ENCODE assay signal across 24 cellular contexts in genomic region chr4:143348233-143349077, GRCh38.
"Had no signal": no experiment of that assay in that cellular context is flagged by ENCODE, and none has a peak within 500 bp of the region (broad histone marks: within the 10 kb centered on the region; RNA-seq: fewer than 3 reads in every experiment).

No MANE protein-coding gene starts in this region.

- H3K4me3 ChIP-seq: gastrocnemius medialis, left lung, prostate gland, right atrium auricular region, tibial artery had no signal

- ATAC-seq: activated CD4-positive, CD25-positive, alpha-beta regulatory T cell treated with anti-CD3 and anti-CD28 coated beads, Interleukin-2, amount 50 U/mL, for 24 hours; activated CD8-positive, alpha-beta T cell treated with anti-CD3 and anti-CD28 coated beads, Interleukin-2, amount 10 ng/mL, durations not matched to agents 7 days and 5 days; activated naive CD8-positive, alpha-beta T cell treated with anti-CD3 and anti-CD28 coated beads, Interleukin-2, amount 50 U/mL, for 24 hours; activated T-cell treated with anti-CD3 and anti-CD28 coated beads, Interleukin-2, amount 50 U/mL, for 4 hours; gastrocnemius medialis; left lung had no signal

- H3K27ac Mint-ChIP-seq: activated CD4-positive, alpha-beta T cell treated with anti-CD3 and anti-CD28 coated beads, Interleukin-2, amount 10 ng/mL, durations not matched to agents 7 days and 5 days; activated CD8-positive, alpha-beta T cell treated with anti-CD3 and anti-CD28 coated beads, Interleukin-2, amount 10 ng/mL, durations not matched to agents 7 days and 5 days; activated naive CD4-positive, alpha-beta T cell treated with anti-CD3 and anti-CD28 coated beads, Interleukin-2, amount 10 ng/mL, durations not matched to agents 7 days and 5 days; activated naive CD8-positive, alpha-beta T cell treated with anti-CD3 and anti-CD28 coated beads, Interleukin-2, amount 50 U/mL, for 24 hours; T-helper 1 cell treated with Interleukin-12 subunit alpha and Interleukin-12 subunit beta and Interleukin-4 antibody, amounts not matched to agents 30 μg/mL and 1 μg/mL, for 36 hours had no signal

- H3K27me3 ChIP-seq: gastrocnemius medialis, left lung, right atrium auricular region, tibial artery had no signal

- H3K4me1 ChIP-seq: prostate gland had no signal

- H3K36me3 ChIP-seq: gastrocnemius medialis, prostate gland, right atrium auricular region, tibial artery had no signal

- H3K4me1 Mint-ChIP-seq: activated CD4-positive, alpha-beta T cell treated with anti-CD3 and anti-CD28 coated beads, Interleukin-2, amount 10 ng/mL, durations not matched to agents 7 days and 5 days; activated naive CD4-positive, alpha-beta T cell treated with anti-CD3 and anti-CD28 coated beads, Interleukin-2, amount 10 ng/mL, durations not matched to agents 7 days and 5 days; central memory CD8-positive, alpha-beta T cell had no signal

- H3K27ac ChIP-seq: left lung, prostate gland, right atrium auricular region had no signal

- DNase-seq: activated CD4-positive, alpha-beta T cell treated with anti-CD3 and anti-CD28 coated beads, Interleukin-2, amount 10 ng/mL, durations not matched to agents 7 days and 5 days; activated CD8-positive, alpha-beta T cell treated with anti-CD3 and anti-CD28 coated beads, Interleukin-2, amount 10 ng/mL, durations not matched to agents 7 days and 5 days; activated naive CD4-positive, alpha-beta T cell treated with anti-CD3 and anti-CD28 coated beads, Interleukin-2, amount 10 ng/mL, durations not matched to agents 7 days and 5 days; activated naive CD8-positive, alpha-beta T cell treated with anti-CD3 and anti-CD28 coated beads, Interleukin-2, amount 50 U/mL, for 24 hours; activated T-cell treated with anti-CD3 and anti-CD28 coated beads, Interleukin-2, amount 50 U/mL, for 4 hours; anterior cingulate cortex; gastrocnemius medialis; head of caudate nucleus; kidney; left lung; naive B cell; stimulated activated CD4-positive, alpha-beta T cell treated with anti-CD3 and anti-CD28 coated beads, Interleukin-12 subunit alpha, Interleukin-12 subunit beta, amount 100 ng/mL, for 4 hours; stimulated activated CD4-positive, alpha-beta T cell treated with anti-CD3 and anti-CD28 coated beads, Interleukin-1b, Interleukin-23, amount 100 ng/mL, for 48 hours; stimulated activated CD8-positive, alpha-beta memory T cell treated with anti-CD3 and anti-CD28 coated beads, Interleukin-4, amount 100 ng/mL, for 48 hours; stimulated activated naive CD4-positive, alpha-beta T cell treated with Interleukin-2 at 50 U/mL for 16 hours; tibial artery had no signal

- H3K9me3 ChIP-seq: gastrocnemius medialis, left lung, prostate gland, right atrium auricular region, tibial artery had no signal

- FAIRE-seq: endometrium, kidney, TTC549 had no signal

- H3K27me3 Mint-ChIP-seq: brain, naive B cell had no signal

- H3K4me3 Mint-ChIP-seq: activated CD4-positive, alpha-beta T cell treated with anti-CD3 and anti-CD28 coated beads, Interleukin-2, amount 10 ng/mL, durations not matched to agents 7 days and 5 days; activated CD8-positive, alpha-beta T cell treated with anti-CD3 and anti-CD28 coated beads, Interleukin-2, amount 10 ng/mL, durations not matched to agents 7 days and 5 days; activated naive CD4-positive, alpha-beta T cell treated with anti-CD3 and anti-CD28 coated beads, Interleukin-2, amount 10 ng/mL, durations not matched to agents 7 days and 5 days; activated naive CD8-positive, alpha-beta T cell treated with anti-CD3 and anti-CD28 coated beads, Interleukin-2, amount 50 U/mL, for 24 hours; activated T-cell treated with anti-CD3 and anti-CD28 coated beads, Interleukin-2, amount 50 U/mL, for 4 hours; brain; central memory CD8-positive, alpha-beta T cell; naive B cell; T-helper 1 cell treated with Interleukin-12 subunit alpha and Interleukin-12 subunit beta and Interleukin-4 antibody, amounts not matched to agents 30 μg/mL and 1 μg/mL, for 36 hours had no signal

- H3K9me3 Mint-ChIP-seq: activated CD4-positive, alpha-beta T cell treated with anti-CD3 and anti-CD28 coated beads, Interleukin-2, amount 10 ng/mL, durations not matched to agents 7 days and 5 days; activated naive CD4-positive, alpha-beta T cell treated with anti-CD3 and anti-CD28 coated beads, Interleukin-2, amount 10 ng/mL, durations not matched to agents 7 days and 5 days; activated naive CD8-positive, alpha-beta T cell treated with anti-CD3 and anti-CD28 coated beads, Interleukin-2, amount 50 U/mL, for 24 hours; activated T-cell treated with anti-CD3 and anti-CD28 coated beads, Interleukin-2, amount 50 U/mL, for 4 hours; brain; central memory CD8-positive, alpha-beta T cell; naive B cell; T-helper 1 cell treated with Interleukin-12 subunit alpha and Interleukin-12 subunit beta and Interleukin-4 antibody, amounts not matched to agents 30 μg/mL and 1 μg/mL, for 36 hours had no signal

- H3K36me3 Mint-ChIP-seq: activated naive CD4-positive, alpha-beta T cell treated with anti-CD3 and anti-CD28 coated beads, Interleukin-2, amount 10 ng/mL, durations not matched to agents 7 days and 5 days had no signal
